ENCODE assay signal across 14 cellular contexts in the genomic region with DNA sequence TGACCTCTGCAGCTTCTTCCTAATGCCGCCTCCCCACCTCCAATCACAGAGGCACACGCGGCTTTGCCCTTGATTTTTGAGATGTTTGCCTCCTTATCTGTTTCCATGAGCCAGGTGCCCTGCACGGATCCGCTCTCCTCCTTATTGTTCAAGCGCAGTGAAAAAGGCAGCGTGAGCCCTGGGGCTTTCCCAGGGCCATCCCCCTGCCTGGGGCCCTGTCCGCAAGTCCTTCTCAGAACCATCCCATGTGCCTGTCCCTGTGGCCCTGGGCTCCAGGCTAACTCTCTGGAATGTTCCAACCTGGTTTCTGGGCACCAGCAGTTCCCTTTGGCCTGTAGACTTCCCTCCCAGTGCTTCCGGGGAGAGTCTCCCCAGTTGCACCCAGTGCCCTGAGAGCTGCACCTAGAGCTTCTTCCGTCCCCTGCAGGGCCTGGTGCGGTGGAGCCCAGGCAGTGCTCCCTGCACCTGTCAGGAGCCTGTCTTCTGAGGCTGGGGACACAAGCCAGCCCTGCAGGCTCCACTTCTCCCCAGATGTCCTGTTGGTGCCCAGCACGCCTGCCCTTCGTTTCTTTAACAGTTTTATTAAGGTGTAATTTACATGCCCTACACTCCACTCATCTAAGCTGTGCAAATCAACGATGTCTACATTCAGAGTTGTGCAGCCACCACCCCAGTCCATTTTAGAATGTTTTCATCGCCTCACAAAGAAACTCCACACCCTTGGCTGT.
DNase-seq lines count a peak whose midpoint lies in the region; ATAC-seq and TF ChIP-seq lines count a peak whose summit lies in the region.
"Had no signal": no experiment of that assay in that cellular context is flagged by ENCODE, and none has a peak within 500 bp of the region (broad histone marks: within the 10 kb centered on the region; RNA-seq: fewer than 3 reads in every experiment).

No MANE protein-coding gene starts in this region.

- H3K36me3 ChIP-seq in H7 (replicated peaks; ENCODE audit: control insufficient read depth, insufficient read depth, low read length): no peaks in the 10 kb centered on the region
- H3K36me3 ChIP-seq in osteoblast (ENCODE audit: insufficient read depth, low read length): no peaks in the 10 kb centered on the region
- no peaks in the 10 kb centered on the region for H3K36me3 ChIP-seq in left ventricle myocardium inferior
- H3K36me3 ChIP-seq: BLaER1 treated with 17β-estradiol and CSF1 and Interleukin-3, amounts not matched to agents 10 nM and 100 nM had no signal

- H3K9me3 ChIP-seq in osteoblast (ENCODE audit: low read depth, low read length): no peaks in the 10 kb centered on the region
- no peaks in the 10 kb centered on the region for H3K9me3 ChIP-seq in left ventricle myocardium inferior (replicated peaks)
- H3K9me3 ChIP-seq: BLaER1 treated with 17β-estradiol and CSF1 and Interleukin-3, amounts not matched to agents 10 nM and 100 nM had no signal

- H3K79me2 ChIP-seq in osteoblast (ENCODE audit: insufficient read depth, low read length): no peaks in the 10 kb centered on the region

- no peaks in the 10 kb centered on the region for H3K4me1 ChIP-seq in osteoblast (ENCODE audit: insufficient read depth, low read length)
- peaks cover 9% of the 10 kb centered on the region for H3K4me1 ChIP-seq in left ventricle myocardium inferior

- no peak overlapping the region for H3K4me2 ChIP-seq in osteoblast (ENCODE audit: insufficient read depth, low read length)
- H3K4me2 ChIP-seq: BLaER1 treated with 17β-estradiol and CSF1 and Interleukin-3, amounts not matched to agents 10 nM and 100 nM had no signal

- H3K4me3 ChIP-seq in H7 (ENCODE audit: insufficient read depth, low read depth, low read length) (no peak overlapping the region), osteoblast (ENCODE audit: insufficient read depth, low read length) (no peak overlapping the region), left ventricle myocardium inferior (no peak overlapping the region)
- H3K4me3 ChIP-seq: BLaER1 treated with 17β-estradiol and CSF1 and Interleukin-3, amounts not matched to agents 10 nM and 100 nM; GM12878; GM23248 had no signal

- H3K9me3 Mint-ChIP-seq in nephron progenitor cell: no peaks in the 10 kb centered on the region
- H3K9me3 Mint-ChIP-seq: CD8-positive, alpha-beta T cell; H9 had no signal

- peak overlapping the region; percentile 30 for H3K27ac Mint-ChIP-seq in nephron progenitor cell
- H3K27ac Mint-ChIP-seq: B cell; CD8-positive, alpha-beta T cell had no signal

- ATAC-seq in HG03469 (IDR thresholded peaks at IDR 0.05; ENCODE audit: unreplicated experiment): no peak
- ATAC-seq in GM21390 (IDR thresholded peaks at IDR 0.05; ENCODE audit: unreplicated experiment): no peak
- ATAC-seq: CD8-positive, alpha-beta T cell; GM12878 had no signal

- no peaks in the 10 kb centered on the region for H4K20me1 ChIP-seq in osteoblast (ENCODE audit: insufficient read depth, low read length)

- H3K27me3 Mint-ChIP-seq in nephron progenitor cell (ENCODE audit: low read depth, poor library complexity): peaks cover 21% of the 10 kb centered on the region
- H3K27me3 Mint-ChIP-seq: B cell had no signal

- TF ChIP-seq CTCF in nephron progenitor cell (IDR thresholded peaks at IDR 0.05) (no peak), osteoblast (IDR thresholded peaks at IDR 0.05; ENCODE audit: extremely low read depth, low read depth, low read length) (no peak), left ventricle myocardium inferior (IDR thresholded peaks at IDR 0.05; ENCODE audit: borderline replicate concordance) (no peak)

- intact Hi-C loops in left ventricle myocardium inferior (cut with micrococcal nuclease): no loop called here

- peak; percentile 76 for DNase-seq in H7
- no peak for DNase-seq in nephron progenitor cell
- peak; percentile 45 for DNase-seq in osteoblast (ENCODE audit: insufficient read length, low spot score, missing footprints)
- DNase-seq in left ventricle myocardium inferior: no peak
- DNase-seq: Calu3; CD8-positive, alpha-beta T cell; DMS79 treated with DMSO at 0.1 percent for 48 hours; GM23248; H9 had no signal

- peaks cover 27% of the 10 kb centered on the region for H3K4me1 Mint-ChIP-seq in nephron progenitor cell
- H3K4me1 Mint-ChIP-seq: B cell had no signal

- no peak overlapping the region for H2AFZ ChIP-seq in osteoblast (ENCODE audit: low read length)
- H2AFZ ChIP-seq: GM23248 had no signal

- H3K4me3 Mint-ChIP-seq in nephron progenitor cell: no peak overlapping the region
- H3K4me3 Mint-ChIP-seq: B cell; CD8-positive, alpha-beta T cell; H9 had no signal

- no peaks in the 10 kb centered on the region for H3K36me3 Mint-ChIP-seq in nephron progenitor cell (ENCODE audit: low read depth)
- H3K36me3 Mint-ChIP-seq: CD8-positive, alpha-beta T cell had no signal

- H3K27me3 ChIP-seq in H7 (ENCODE audit: control insufficient read depth, insufficient read depth, low read length) (peaks cover 2% of the 10 kb centered on the region; the same call in 1 of the 2 replicates), osteoblast (ENCODE audit: insufficient read depth, low read length) (no peaks in the 10 kb centered on the region), left ventricle myocardium inferior (ENCODE audit: low read depth) (peaks cover 80% of the 10 kb centered on the region)
- H3K27me3 ChIP-seq: BLaER1 treated with 17β-estradiol and CSF1 and Interleukin-3, amounts not matched to agents 10 nM and 100 nM had no signal

- H3K27ac ChIP-seq in osteoblast (ENCODE audit: low read depth, low read length) (no peak overlapping the region), left ventricle myocardium inferior (replicated peaks) (no peak overlapping the region)
- H3K27ac ChIP-seq: BLaER1 treated with 17β-estradiol and CSF1 and Interleukin-3, amounts not matched to agents 10 nM and 100 nM; GM23248 had no signal

Comparison
In these comparisons a context has a peak if more than half of its experiments do, and no peak if none do; other contexts are left out.
1. DNase-seq: peak in H7 (single experiment) and osteoblast (single experiment); none in nephron progenitor cell (single experiment) and left ventricle myocardium inferior (single experiment).